ENCODE assay signal across 8 cellular contexts in genomic region chr3:129313983-129314756, GRCh38. TPM values are rescaled to one million over a fixed set of nuclear protein-coding genes. Genes with fewer than 3 reads are reported as not detected.
DNase-seq lines count a peak whose midpoint lies in the region; ATAC-seq and TF ChIP-seq lines count a peak whose summit lies in the region.

No MANE protein-coding gene starts in this region.

- ATAC-seq in lower lobe of right lung, result peak in 1 of 2 donors; percentile 1

- intact Hi-C loops in lower lobe of right lung (cut with DNase I), result no loop called here
- intact Hi-C loops in transverse colon (cut with DNase I; ENCODE audit: low total_unique reads), result no loop called here

- in situ Hi-C loops in transverse colon (cut with MboI; ENCODE audit: low pct_ligation_motif_present in 1 of 4, low pct_unique_long_range_greater_than_20kb in 1 of 4, low sequenced_read_pairs in 3 of 4), result no loop called here

- H3K4me3 ChIP-seq in MG63 (peak overlapping the region; percentile 90), lower lobe of right lung (peak overlapping the region; percentile 94), transverse colon (peak overlapping the region; percentile 45 to 97 (median 87))

- DNase-seq in EL (peak; percentile 68), MG63 (no peak), caudate nucleus (lab: John Stamatoyannopoulos, UW) (peak in 1 of 61 donors; percentile 32), lower lobe of right lung (no peak), transverse colon (peak; percentile 27), mucosa of gallbladder (ENCODE audit: low spot score) (no peak), OCI-M2 (lab: John Stamatoyannopoulos, UW; ENCODE audit: unreplicated experiment) (no peak), NCI-H187 treated with DMSO at 0.1 percent for 48 hours (lab: John Stamatoyannopoulos, UW) (no peak)

- peak; percentile 17 for TF ChIP-seq POLR2A in transverse colon (IDR thresholded peaks at IDR 0.05)

- H3K27me3 ChIP-seq in MG63 (no peaks in the 10 kb centered on the region), lower lobe of right lung (ENCODE audit: low read depth) (no peaks in the 10 kb centered on the region), transverse colon (no peaks in the 10 kb centered on the region)

- no peak for TF ChIP-seq EP300 in transverse colon (IDR thresholded peaks at IDR 0.05; ENCODE audit: low read depth)

- no peak for TF ChIP-seq CTCF in lower lobe of right lung (IDR thresholded peaks at IDR 0.05)
- no peak for TF ChIP-seq CTCF in transverse colon (IDR thresholded peaks at IDR 0.05)

- 8 to 26% methylated on average over 2 to 17 of the region's 17 CpGs for WGBS in transverse colon (ENCODE audit: low coverage in 1 of 2), 2 donors

- H3K9me3 ChIP-seq in MG63, result no peaks in the 10 kb centered on the region
- H3K9me3 ChIP-seq in lower lobe of right lung, result no peaks in the 10 kb centered on the region
- no peaks in the 10 kb centered on the region for H3K9me3 ChIP-seq in transverse colon

- peaks cover 35% of the 10 kb centered on the region for H3K4me1 ChIP-seq in lower lobe of right lung
- H3K4me1 ChIP-seq in transverse colon, result peaks cover 8 to 25% (median 19%) of the 10 kb centered on the region in 4 donors

- no peaks in the 10 kb centered on the region for H3K36me3 ChIP-seq in MG63
- no peaks in the 10 kb centered on the region for H3K36me3 ChIP-seq in lower lobe of right lung
- no peaks in the 10 kb centered on the region for H3K36me3 ChIP-seq in transverse colon

- peak overlapping the region; percentile 68 for H3K27ac ChIP-seq in caudate nucleus (ENCODE audit: low read depth, low read length)
- peak overlapping the region; percentile 91 for H3K27ac ChIP-seq in lower lobe of right lung
- H3K27ac ChIP-seq in transverse colon, result peak overlapping the region; percentile 88 to 94 (median 91)

RNA-seq across cellular contexts. Expression of gene HMCES, which starts 35.5 kb away (rescaled TPM):
- total RNA-seq in MG63 (2014; rRNA removed; shearing (Covaris generic); ENCODE audit: low replicate concordance), result 59.9 and 81.0 TPM in 2 replicates
- total RNA-seq in lower lobe of right lung (28.1 TPM), transverse colon (10 to 100 TPM; 11.3 to 32.6 (median 23.9) TPM), mucosa of gallbladder (44.3 TPM)

Comparison
In these comparisons a context has a peak if more than half of its experiments do, and no peak if none do; other contexts are left out.
1. DNase-seq: peak in EL (single experiment) and transverse colon (single experiment); none in MG63 (single experiment), lower lobe of right lung (single experiment), mucosa of gallbladder (single experiment), OCI-M2 (single experiment) and NCI-H187 treated with DMSO at 0.1 percent for 48 hours (single experiment).
2. Peak in every context shown above with its lines, with median percentiles within 50 percentile points of each other: H3K4me3 ChIP-seq and H3K27ac ChIP-seq.